In genomic region chr11:112156153-112156552, GRCh38 we compare ENCODE assay signal across 21 cellular contexts. TPM values are rescaled to one million over a fixed set of nuclear protein-coding genes. Genes with fewer than 3 reads are reported as not detected.
DNase-seq lines count a peak whose midpoint lies in the region; ATAC-seq, FAIRE-seq and TF ChIP-seq lines count a peak whose summit lies in the region.
"Had no signal": no experiment of that assay in that cellular context is flagged by ENCODE, and none has a peak within 500 bp of the region (broad histone marks: within the 10 kb centered on the region; RNA-seq: fewer than 3 reads in every experiment).

No MANE protein-coding gene starts in this region.

- POLR2A ChIA-PET in PC-9 (lab: Charles Lee; ENCODE audit: unreplicated experiment) (interaction anchor here (1.0 kb wide), 1 partner anchor 69 kb away, joined by 14 read pairs; no protein-coding TSS in a partner anchor), HEK293T (lab: Yijun Ruan, JAX) (no interaction called here)

- H3K9ac ChIP-seq in GM23248 (no peak overlapping the region), astrocyte (ENCODE audit: low read length) (no peak overlapping the region)

- 94 to 97% methylated on average over 3 of the region's 3 CpGs for WGBS in GM23248 (ENCODE audit: low coverage in 1 of 2, low lambda C conversion rate in 2 of 2, missing lambda C conversion rate in 2 of 2), 2 experiments

- H3K27ac ChIP-seq in GM23248 (no peak overlapping the region), PC-9 (peak overlapping the region; percentile 85), astrocyte (ENCODE audit: low read depth, low read length) (peak overlapping the region; percentile 66)

- H3K4me1 Mint-ChIP-seq in astrocyte (ENCODE audit: low read depth, unreplicated experiment): peaks cover 14% of the 10 kb centered on the region

- peaks cover 43% of the 10 kb centered on the region for H3K79me2 ChIP-seq in GM23248 (ENCODE audit: insufficient read depth)
- H3K79me2 ChIP-seq in PC-9 (ENCODE audit: low read depth): peaks cover 52% of the 10 kb centered on the region
- H3K79me2 ChIP-seq in astrocyte (ENCODE audit: insufficient read depth, low read length): no peaks in the 10 kb centered on the region

- peak overlapping the region; percentile 41 for H3K4me2 ChIP-seq in GM23248 (ENCODE audit: unreplicated experiment)
- peak overlapping the region; percentile 67 for H3K4me2 ChIP-seq in PC-9
- no peak overlapping the region for H3K4me2 ChIP-seq in astrocyte (ENCODE audit: low read length)

- H3K9me3 ChIP-seq in GM23248 (ENCODE audit: low read depth) (no peaks in the 10 kb centered on the region), PC-9 (ENCODE audit: insufficient read depth, low read depth) (no peaks in the 10 kb centered on the region), astrocyte (ENCODE audit: insufficient read depth, low read depth, low read length) (no peaks in the 10 kb centered on the region)

- CTCF ChIA-PET in PC-9 (lab: Charles Lee): interaction anchor here (1.4 kb wide), 1 partner anchor 19 kb away, joined by 5 read pairs; the partner anchor contains the start of gene BCO2
- CTCF ChIA-PET in HEK293T (lab: Yijun Ruan, JAX): interaction anchor here (2.0 kb wide), 1 partner anchor 20 kb away, joined by 7 read pairs; the partner anchor contains the start of gene BCO2

- H3K4me3 Mint-ChIP-seq in astrocyte (ENCODE audit: unreplicated experiment): no peak overlapping the region
- H3K4me3 Mint-ChIP-seq: IgD-negative memory B cell had no signal

- intact Hi-C loops in PC-9 (cut with micrococcal nuclease; ENCODE audit: unreplicated experiment): loop anchor here (5.0 kb wide), 1 partner anchor 599 kb away; no protein-coding TSS in a partner anchor

- ATAC-seq in HG02840 (IDR thresholded peaks at IDR 0.05; ENCODE audit: low FRiP score, unreplicated experiment): no peak
- ATAC-seq in GM18870 (IDR thresholded peaks at IDR 0.05; ENCODE audit: unreplicated experiment): no peak
- ATAC-seq: GM12878 had no signal

- TF ChIP-seq CTCF in PC-9 (conservative IDR thresholded peaks at IDR 0.05) (no peak), astrocyte (IDR thresholded peaks at IDR 0.05; ENCODE audit: insufficient read depth, low read depth, low read length) (no peak)

- H4K20me1 ChIP-seq in GM23248 (ENCODE audit: insufficient read depth): no peaks in the 10 kb centered on the region
- no peaks in the 10 kb centered on the region for H4K20me1 ChIP-seq in PC-9 (ENCODE audit: insufficient read depth)
- H4K20me1 ChIP-seq in astrocyte (ENCODE audit: insufficient read depth, low read length): no peaks in the 10 kb centered on the region

- H3K27me3 ChIP-seq in GM23248 (replicated peaks; ENCODE audit: insufficient read depth) (no peaks in the 10 kb centered on the region), PC-9 (ENCODE audit: insufficient read depth, low read depth) (no peaks in the 10 kb centered on the region), astrocyte (ENCODE audit: insufficient read depth, low read length) (no peaks in the 10 kb centered on the region)

- no peaks in the 10 kb centered on the region for H3K27me3 Mint-ChIP-seq in astrocyte (ENCODE audit: low read depth, unreplicated experiment)
- H3K27me3 Mint-ChIP-seq: IgD-negative memory B cell had no signal

- H3K36me3 ChIP-seq in GM23248 (ENCODE audit: low read depth) (peaks cover 21% of the 10 kb centered on the region; the same call in 1 of the 2 replicates), PC-9 (ENCODE audit: low read depth) (peaks cover 54% of the 10 kb centered on the region), astrocyte (ENCODE audit: insufficient read depth, low read length) (no peaks in the 10 kb centered on the region)

- H3F3A ChIP-seq in GM23248 (ENCODE audit: insufficient read depth) (peaks cover 27% of the 10 kb centered on the region), PC-9 (ENCODE audit: insufficient read depth, low read depth) (peaks cover 33% of the 10 kb centered on the region)

- H3K9me3 Mint-ChIP-seq in astrocyte (ENCODE audit: unreplicated experiment): no peaks in the 10 kb centered on the region
- H3K9me3 Mint-ChIP-seq: IgD-negative memory B cell had no signal

- DNase-seq in GM23248 (peak; percentile 15), PC-9 (peak in 1 of 2 experiments; percentile 76), astrocyte (ENCODE audit: low read depth) (peak; percentile 41), kidney tubule cell (ENCODE audit: low spot score) (peak; percentile 9), NCI-H1092 (lab: John Stamatoyannopoulos, UW) (no peak), HEK293T (ENCODE audit: extremely low spot score) (no peak)
- DNase-seq: C1 segment of cervical spinal cord, DND-41, GDM1, NCI-H146, NCI-H2081 treated with DMSO at 0.1 percent for 48 hours, NCI-H510A treated with DMSO at 0.1 percent for 48 hours had no signal

- FAIRE-seq in astrocyte (lab: Jason Lieb, UNC): no peak
- FAIRE-seq: GM12878, H1 had no signal

- no peak overlapping the region for H3K4me3 ChIP-seq in GM23248
- no peak overlapping the region for H3K4me3 ChIP-seq in PC-9
- no peak overlapping the region for H3K4me3 ChIP-seq in astrocyte (ENCODE audit: insufficient read depth, low read depth, low read length)
- H3K4me3 ChIP-seq: GM12878 had no signal

- peak overlapping the region; percentile 87 for H3K27ac Mint-ChIP-seq in astrocyte (ENCODE audit: unreplicated experiment)
- H3K27ac Mint-ChIP-seq: IgD-negative memory B cell had no signal

- BruUV-seq in PC-9 (replicated peaks; lab: Mats Ljungman, UMichigan): no TSS peak

- H3K4me1 ChIP-seq in GM23248 (ENCODE audit: insufficient read depth) (peaks cover 52% of the 10 kb centered on the region), PC-9 (replicated peaks; ENCODE audit: insufficient read depth) (peaks cover 55% of the 10 kb centered on the region), astrocyte (ENCODE audit: insufficient read depth, low read length) (peaks cover 10% of the 10 kb centered on the region)

- in situ Hi-C loops in GM23248 (cut with MboI): no loop called here

- H3K9me2 ChIP-seq in GM23248 (ENCODE audit: insufficient read depth) (no peaks in the 10 kb centered on the region), PC-9 (ENCODE audit: insufficient read depth) (no peaks in the 10 kb centered on the region)

- H3K36me3 Mint-ChIP-seq in astrocyte (ENCODE audit: low read depth, unreplicated experiment): no peaks in the 10 kb centered on the region
- H3K36me3 Mint-ChIP-seq: IgD-negative memory B cell had no signal

- no peak overlapping the region for H2AFZ ChIP-seq in GM23248
- no peak overlapping the region for H2AFZ ChIP-seq in PC-9
- H2AFZ ChIP-seq in astrocyte (ENCODE audit: low read depth, low read length): no peak overlapping the region

TF ChIP-seq in HEK293T, 16 proteins besides CTCF, POLR2A, EP300 and RAD21:
- TF ChIP-seq HDGF (IDR thresholded peaks at IDR 0.05; ENCODE audit: borderline replicate concordance) (no peak), CTBP1 (IDR thresholded peaks at IDR 0.05; ENCODE audit: borderline replicate concordance) (no peak), LEF1 (IDR thresholded peaks at IDR 0.05; ENCODE audit: borderline replicate concordance) (no peak), SUZ12 (IDR thresholded peaks at IDR 0.05) (no peak), FOXK2 (IDR thresholded peaks at IDR 0.05) (no peak), FOXA1 (IDR thresholded peaks at IDR 0.05) (no peak), FOXM1 (IDR thresholded peaks at IDR 0.05; ENCODE audit: borderline replicate concordance) (no peak), ZNF384 (IDR thresholded peaks at IDR 0.05) (no peak), SP1 (IDR thresholded peaks at IDR 0.05) (no peak), TARDBP (IDR thresholded peaks at IDR 0.05) (no peak), ELF4 (IDR thresholded peaks at IDR 0.05) (no peak), NFRKB (IDR thresholded peaks at IDR 0.05) (no peak), BHLHE40 (IDR thresholded peaks at IDR 0.05; ENCODE audit: borderline replicate concordance) (no peak)
- TF ChIP-seq, protein P1, sequence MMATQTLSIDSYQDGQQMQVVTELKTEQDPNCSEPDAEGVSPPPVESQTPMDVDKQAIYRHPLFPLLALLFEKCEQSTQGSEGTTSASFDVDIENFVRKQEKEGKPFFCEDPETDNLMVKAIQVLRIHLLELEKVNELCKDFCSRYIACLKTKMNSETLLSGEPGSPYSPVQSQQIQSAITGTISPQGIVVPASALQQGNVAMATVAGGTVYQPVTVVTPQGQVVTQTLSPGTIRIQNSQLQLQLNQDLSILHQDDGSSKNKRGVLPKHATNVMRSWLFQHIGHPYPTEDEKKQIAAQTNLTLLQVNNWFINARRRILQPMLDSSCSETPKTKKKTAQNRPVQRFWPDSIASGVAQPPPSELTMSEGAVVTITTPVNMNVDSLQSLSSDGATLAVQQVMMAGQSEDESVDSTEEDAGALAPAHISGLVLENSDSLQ (IDR thresholded peaks at IDR 0.05): no peak

RNA-seq across cellular contexts. Expression of gene IL18, which starts 7.7 kb away (rescaled TPM):
- total RNA-seq in GM23248 (2014; rRNA removed; shearing (Covaris generic)): 58.8 and 62.9 TPM in 2 replicates
- polyA plus RNA-seq in GM23248 (2016; fragmentation: Nextera tagmentation; extraction: Ambion mirVana): 48.8 and 51.9 TPM in 2 replicates
- total RNA-seq in PC-9 (2021) (42.8 and 59.1 TPM in 2 replicates), astrocyte (2.1 and 5.3 TPM in 2 replicates)
- total RNA-seq: A673, RPMI7951 had no signal

RNA-seq across cellular contexts. Expression of gene TEX12, which starts 11.0 kb away (rescaled TPM):
- total RNA-seq in GM23248 (2014; rRNA removed; shearing (Covaris generic)): 0.51 and 2.2 TPM in 2 replicates
- polyA plus RNA-seq in GM23248 (2016; fragmentation: Nextera tagmentation; extraction: Ambion mirVana): not detected in 2 replicates
- total RNA-seq in PC-9 (2021): not detected in 2 replicates
- not detected in 2 replicates for total RNA-seq in astrocyte
- total RNA-seq: H1, HT1080, LHCN-M2 had no signal
- polyA plus RNA-seq: H1 had no signal

RNA-seq across cellular contexts. Expression of gene BCO2, which starts 19.2 kb away (rescaled TPM):
- total RNA-seq in GM23248 (2014; rRNA removed; shearing (Covaris generic)): not detected in 2 replicates
- 0.25 and 0.83 TPM in 2 replicates for polyA plus RNA-seq in GM23248 (2016; fragmentation: Nextera tagmentation; extraction: Ambion mirVana)
- 3.0 and 3.3 TPM in 2 replicates for total RNA-seq in PC-9 (2021)
- 0.48 and 0.62 TPM in 2 replicates for total RNA-seq in astrocyte

Comparison
In these comparisons a context has a peak if more than half of its experiments do, and no peak if none do; other contexts are left out.
1. DNase-seq: peak in GM23248 (single experiment), astrocyte (single experiment) and kidney tubule cell (single experiment); none in NCI-H1092 (single experiment) and HEK293T (single experiment).